In the genomic region with DNA sequence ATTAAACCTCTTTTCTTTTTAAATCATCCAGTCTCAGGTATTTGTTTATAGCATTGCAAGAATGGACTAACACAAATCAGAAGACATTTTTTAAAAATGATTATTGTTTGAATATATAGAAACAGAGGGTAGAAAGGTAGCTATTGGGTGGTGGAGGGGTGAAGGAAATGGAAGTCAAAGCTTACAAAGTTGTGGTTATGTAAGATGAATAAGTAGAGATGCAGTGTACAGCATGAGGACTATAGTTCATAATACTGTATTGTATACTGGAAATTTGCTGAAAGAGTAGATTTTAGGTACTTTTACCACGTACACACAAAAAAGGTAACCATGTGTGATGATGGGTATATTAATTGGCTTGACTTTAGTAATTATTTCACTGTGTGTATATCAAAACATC, we compare ENCODE assay signal across 7 cellular contexts.
"Had no signal": no experiment of that assay in that cellular context is flagged by ENCODE, and none has a peak within 500 bp of the region (broad histone marks: within the 10 kb centered on the region; RNA-seq: fewer than 3 reads in every experiment).

No MANE protein-coding gene starts in this region.

- H3K9ac ChIP-seq: GM23248 had no signal

- H3K27ac Mint-ChIP-seq: H9, HFFc6 had no signal

- H3K9me3 Mint-ChIP-seq: HFFc6 had no signal

- H3K4me3 ChIP-seq: GM23248, K562 had no signal

- H3K4me1 Mint-ChIP-seq: H9 had no signal

- DNase-seq: GM23248, H9, HCEC 1CT, HFFc6 had no signal

- H2AFZ ChIP-seq: GM23248 had no signal

- H3K4me3 Mint-ChIP-seq: H9, HFFc6 had no signal

- H3K27ac ChIP-seq: GM23248, HL-60 had no signal

- ATAC-seq: HepG2, K562 had no signal
